In the genomic region with DNA sequence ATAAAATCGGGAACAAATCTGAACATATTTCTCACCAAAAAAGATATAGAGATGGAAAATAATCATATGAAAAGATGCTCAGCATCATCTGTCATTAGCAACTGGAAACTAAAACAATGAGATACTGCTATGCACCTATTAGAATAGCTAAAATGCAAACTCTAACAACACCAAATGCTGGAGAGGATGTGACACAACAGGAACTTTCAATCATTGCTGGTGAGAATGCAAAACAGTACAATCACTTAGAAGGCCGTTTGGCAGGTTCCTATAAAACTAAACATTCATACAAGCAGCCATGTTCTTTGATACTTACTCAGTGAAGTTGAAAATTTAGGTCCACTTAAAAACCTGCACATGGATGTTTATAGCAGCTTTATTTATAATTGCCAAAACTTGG, we compare ENCODE assay signal across 25 cellular contexts.
"Had no signal": no experiment of that assay in that cellular context is flagged by ENCODE, and none has a peak within 500 bp of the region (broad histone marks: within the 10 kb centered on the region; RNA-seq: fewer than 3 reads in every experiment).

No MANE protein-coding gene starts in this region.

- H3K4me3 Mint-ChIP-seq: activated T-helper 1 cell treated with anti-CD3 and anti-CD28 coated beads, Interleukin-12 subunit alpha, Interleukin-12 subunit beta, Interleukin-2, Interleukin-4 antibody, amounts not matched to agents 30 ng/mL and 10 ng/mL and 1 ng/mL, durations not matched to agents 14 hours and 24 hours and 36 hours; nephron; stimulated activated naive CD8-positive, alpha-beta T cell treated with anti-CD3 and anti-CD28 coated beads, Interleukin-15, Interleukin-2, amounts not matched to agents 100 ng/mL and 50 ng/mL, for 24 hours had no signal

- H3K36me3 ChIP-seq: gastroesophageal sphincter, sigmoid colon, upper lobe of left lung, vagina had no signal

- H3K36me3 Mint-ChIP-seq: stimulated activated effector memory CD8-positive, alpha-beta T cell treated with anti-CD3 and anti-CD28 coated beads, Interleukin-12 subunit alpha, Interleukin-12 subunit beta, amount 100 ng/mL, for 72 hours had no signal

- H3K27ac ChIP-seq: body of pancreas, hepatocyte, sigmoid colon, upper lobe of left lung, vagina had no signal

- H3K9me3 Mint-ChIP-seq: activated T-helper 1 cell treated with anti-CD3 and anti-CD28 coated beads, Interleukin-12 subunit alpha, Interleukin-12 subunit beta, Interleukin-2, Interleukin-4 antibody, amounts not matched to agents 30 ng/mL and 10 ng/mL and 1 ng/mL, durations not matched to agents 14 hours and 24 hours and 36 hours; stimulated activated effector memory CD8-positive, alpha-beta T cell treated with anti-CD3 and anti-CD28 coated beads, Interleukin-12 subunit alpha, Interleukin-12 subunit beta, amount 100 ng/mL, for 72 hours; stimulated activated naive CD8-positive, alpha-beta T cell treated with anti-CD3 and anti-CD28 coated beads, Interleukin-15, Interleukin-2, amounts not matched to agents 100 ng/mL and 50 ng/mL, for 24 hours had no signal

- H3K4me3 ChIP-seq: body of pancreas, gastroesophageal sphincter, hepatocyte, sigmoid colon, upper lobe of left lung, vagina had no signal

- DNase-seq: activated CD4-positive, CD25-positive, alpha-beta regulatory T cell treated with anti-CD3 and anti-CD28 coated beads, Interleukin-2, amount 50 U/mL, for 72 hours; activated gamma-delta T cell; activated naive CD4-positive, alpha-beta T cell treated with anti-CD3 and anti-CD28 coated beads, Interleukin-2, amount 50 U/mL, for 16 hours; aorta; body of pancreas; caudate nucleus; effector CD4-positive, alpha-beta T cell; erythroblast; islet precursor cell; left cardiac atrium; left ventricle myocardium superior; mammary epithelial cell; sigmoid colon; SK-N-SH; small intestine; stimulated activated CD4-positive, alpha-beta T cell treated with anti-CD3 and anti-CD28 coated beads, Interleukin-4, amount 100 ng/mL, for 24 hours; upper lobe of left lung had no signal

- H3K27me3 ChIP-seq: body of pancreas, gastroesophageal sphincter, hepatocyte, sigmoid colon, upper lobe of left lung, vagina had no signal

- ATAC-seq: body of pancreas, gastroesophageal sphincter, left cardiac atrium, left ventricle myocardium superior had no signal

- H3K27ac Mint-ChIP-seq: progenitor cell of endocrine pancreas; stimulated activated effector memory CD8-positive, alpha-beta T cell treated with anti-CD3 and anti-CD28 coated beads, Interleukin-12 subunit alpha, Interleukin-12 subunit beta, amount 100 ng/mL, for 72 hours; stimulated activated naive CD8-positive, alpha-beta T cell treated with anti-CD3 and anti-CD28 coated beads, Interleukin-15, Interleukin-2, amounts not matched to agents 100 ng/mL and 50 ng/mL, for 24 hours had no signal

- H3K9me3 ChIP-seq: body of pancreas, gastroesophageal sphincter, sigmoid colon, SK-N-SH, upper lobe of left lung, vagina had no signal
